16 cellular contexts compared by ENCODE assay signal in the genomic region with DNA sequence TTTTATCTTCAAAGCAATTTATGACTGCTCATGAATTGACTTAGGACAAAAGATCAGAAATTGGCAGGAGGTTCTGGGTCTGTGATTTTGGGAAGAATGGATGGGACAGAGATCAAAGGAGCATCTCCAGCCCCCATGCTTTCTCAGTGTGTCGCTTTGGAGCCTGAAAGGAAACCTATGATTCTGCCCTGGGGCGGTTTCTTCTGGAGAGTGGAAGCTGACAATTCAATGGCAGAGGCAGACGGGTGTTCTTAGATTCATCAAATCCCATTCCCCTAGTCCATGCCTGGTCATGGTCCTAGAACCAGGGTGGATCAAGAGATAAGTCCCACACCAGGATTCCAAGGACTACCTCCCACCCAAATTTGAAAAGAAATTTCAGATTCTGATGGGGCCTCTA.
DNase-seq lines count a peak whose midpoint lies in the region; ATAC-seq and TF ChIP-seq lines count a peak whose summit lies in the region.
"Had no signal": no experiment of that assay in that cellular context is flagged by ENCODE, and none has a peak within 500 bp of the region (broad histone marks: within the 10 kb centered on the region; RNA-seq: fewer than 3 reads in every experiment).

No MANE protein-coding gene starts in this region.

- peaks cover 4% of the 10 kb centered on the region for H3K27me3 Mint-ChIP-seq in nephron (ENCODE audit: low read depth)

- TF ChIP-seq RAD21 in SK-N-SH (IDR thresholded peaks at IDR 0.05; ENCODE audit: low read length) = no peak

- no peaks in the 10 kb centered on the region for H3F3A ChIP-seq in SK-N-SH (replicated peaks; ENCODE audit: insufficient read depth)

- no peaks in the 10 kb centered on the region for H3K9me2 ChIP-seq in SK-N-SH

- no peaks in the 10 kb centered on the region for H3K9me3 ChIP-seq in SK-N-SH
- H3K9me3 ChIP-seq: BLaER1, Caco-2 had no signal

- no peak for ATAC-seq in esophagus mucosa
- ATAC-seq: GM23338 had no signal

- H3K9me3 Mint-ChIP-seq in nephron = no peaks in the 10 kb centered on the region
- H3K9me3 Mint-ChIP-seq: CD8-positive, alpha-beta memory T cell; GM23338 had no signal

- DNase-seq in NCI-H748 treated with DMSO at 0.1 percent for 48 hours (lab: John Stamatoyannopoulos, UW) = peak; percentile 9
- DNase-seq in NCI-H748 (lab: John Stamatoyannopoulos, UW; ENCODE audit: unreplicated experiment) = no peak
- peak; percentile 92 for DNase-seq in NCI-H69 (lab: John Stamatoyannopoulos, UW)
- DNase-seq in SK-N-SH = no peak
- DNase-seq in KG1 (lab: John Stamatoyannopoulos, UW) = no peak
- DNase-seq: 8988T; AML-193; Caco-2; CD8-positive, alpha-beta memory T cell; DND-41; GF-D8; H7 had no signal

- no peak for TF ChIP-seq EP300 in SK-N-SH (IDR thresholded peaks at IDR 0.05; ENCODE audit: borderline replicate concordance in 1 of 2, low read depth in 1 of 2, low read length in 1 of 2)

- no peaks in the 10 kb centered on the region for H3K36me3 ChIP-seq in SK-N-SH (replicated peaks in 1 of 2; ENCODE audit: control insufficient read depth in 1 of 2, insufficient read depth in 2 of 2, low read length in 1 of 2)
- H3K36me3 ChIP-seq: BLaER1 had no signal

- no peak overlapping the region for H2AFZ ChIP-seq in SK-N-SH (ENCODE audit: low read depth)
- H2AFZ ChIP-seq: GM23338 had no signal

- H3K4me2 ChIP-seq in SK-N-SH = no peak overlapping the region
- H3K4me2 ChIP-seq: BLaER1, GM23338 had no signal

- no peak overlapping the region for H3K4me3 Mint-ChIP-seq in nephron
- H3K4me3 Mint-ChIP-seq: CD8-positive, alpha-beta memory T cell; GM23338 had no signal

- POLR2A ChIA-PET in SK-N-SH (lab: Yijun Ruan, JAX) = no interaction called here

- H3K4me1 ChIP-seq in SK-N-SH (ENCODE audit: control insufficient read depth in 1 of 2, insufficient read depth in 2 of 2, low read depth in 1 of 2, low read length in 1 of 2) = peaks cover 0 to 6% of the 10 kb centered on the region in 2 experiments; a peak in 2 of 4 replicates

- H3K36me3 Mint-ChIP-seq in nephron (ENCODE audit: low read depth) = no peaks in the 10 kb centered on the region
- H3K36me3 Mint-ChIP-seq: CD8-positive, alpha-beta memory T cell had no signal

- no peak overlapping the region for H3K9ac ChIP-seq in SK-N-SH
- H3K9ac ChIP-seq: BLaER1 had no signal

- H3K27ac Mint-ChIP-seq in nephron = peak overlapping the region; percentile 89 to 93 (median 91)
- H3K27ac Mint-ChIP-seq: CD8-positive, alpha-beta memory T cell; GM23338 had no signal

- CTCF ChIA-PET in SK-N-SH (lab: Yijun Ruan, JAX) = no interaction called here

- TF ChIP-seq CTCF in nephron (IDR thresholded peaks at IDR 0.05; ENCODE audit: unreplicated experiment in 3 of 3) = no peak
- no peak for TF ChIP-seq CTCF in SK-N-SH (IDR thresholded peaks at IDR 0.05)

- no peak overlapping the region for H3K4me3 ChIP-seq in SK-N-SH (ENCODE audit: low read depth in 2 of 2, low read length in 1 of 2)
- H3K4me3 ChIP-seq: BLaER1, GM23338 had no signal

- H3K27me3 ChIP-seq in SK-N-SH (ENCODE audit: insufficient read depth) = no peaks in the 10 kb centered on the region
- H3K27me3 ChIP-seq: BLaER1 had no signal

- H3K4me1 Mint-ChIP-seq in nephron = peaks cover 67% of the 10 kb centered on the region
- H3K4me1 Mint-ChIP-seq: CD8-positive, alpha-beta memory T cell had no signal

- no peaks in the 10 kb centered on the region for H3K79me2 ChIP-seq in SK-N-SH (ENCODE audit: insufficient read depth)

- WGBS in SK-N-SH (ENCODE audit: low lambda C conversion rate) = 78% methylated on average over 2 of the region's 3 CpGs

- H4K20me1 ChIP-seq in SK-N-SH (ENCODE audit: insufficient read depth) = no peaks in the 10 kb centered on the region

- no peak overlapping the region for H3K27ac ChIP-seq in SK-N-SH (ENCODE audit: low read depth in 2 of 2, low read length in 1 of 2)
- H3K27ac ChIP-seq: BLaER1 had no signal

TF ChIP-seq in SK-N-SH, 30 proteins besides CTCF, POLR2A, EP300 and RAD21:
- TF ChIP-seq FOXJ3 (CRISPR knock-in tag; IDR thresholded peaks at IDR 0.05) (no peak), GATA2 (CRISPR knock-in tag; IDR thresholded peaks at IDR 0.05) (no peak), ELF1 (IDR thresholded peaks at IDR 0.05) (no peak), RXRA (IDR thresholded peaks at IDR 0.05; ENCODE audit: borderline replicate concordance, low read depth) (no peak), SIN3A (IDR thresholded peaks at IDR 0.05; ENCODE audit: borderline replicate concordance, low read depth, low read length) (no peak), EZH2phosphoT487 (IDR thresholded peaks at IDR 0.05; ENCODE audit: borderline replicate concordance, low read depth) (no peak), SMC3 (IDR thresholded peaks at IDR 0.05; ENCODE audit: low read depth, low read length) (no peak)
- TF ChIP-seq, protein P1, sequence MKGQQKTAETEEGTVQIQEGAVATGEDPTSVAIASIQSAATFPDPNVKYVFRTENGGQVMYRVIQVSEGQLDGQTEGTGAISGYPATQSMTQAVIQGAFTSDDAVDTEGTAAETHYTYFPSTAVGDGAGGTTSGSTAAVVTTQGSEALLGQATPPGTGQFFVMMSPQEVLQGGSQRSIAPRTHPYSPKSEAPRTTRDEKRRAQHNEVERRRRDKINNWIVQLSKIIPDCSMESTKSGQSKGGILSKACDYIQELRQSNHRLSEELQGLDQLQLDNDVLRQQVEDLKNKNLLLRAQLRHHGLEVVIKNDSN (IDR thresholded peaks at IDR 0.05; ENCODE audit: borderline replicate concordance, low read depth) = no peak

Comparison
In these comparisons a context has a peak if more than half of its experiments do, and no peak if none do; other contexts are left out.
1. DNase-seq: peak in NCI-H748 treated with DMSO at 0.1 percent for 48 hours (single experiment) and NCI-H69 (single experiment); none in NCI-H748 (single experiment), SK-N-SH (single experiment) and KG1 (single experiment).